ENCODE assay signal across 15 cellular contexts in the genomic region with DNA sequence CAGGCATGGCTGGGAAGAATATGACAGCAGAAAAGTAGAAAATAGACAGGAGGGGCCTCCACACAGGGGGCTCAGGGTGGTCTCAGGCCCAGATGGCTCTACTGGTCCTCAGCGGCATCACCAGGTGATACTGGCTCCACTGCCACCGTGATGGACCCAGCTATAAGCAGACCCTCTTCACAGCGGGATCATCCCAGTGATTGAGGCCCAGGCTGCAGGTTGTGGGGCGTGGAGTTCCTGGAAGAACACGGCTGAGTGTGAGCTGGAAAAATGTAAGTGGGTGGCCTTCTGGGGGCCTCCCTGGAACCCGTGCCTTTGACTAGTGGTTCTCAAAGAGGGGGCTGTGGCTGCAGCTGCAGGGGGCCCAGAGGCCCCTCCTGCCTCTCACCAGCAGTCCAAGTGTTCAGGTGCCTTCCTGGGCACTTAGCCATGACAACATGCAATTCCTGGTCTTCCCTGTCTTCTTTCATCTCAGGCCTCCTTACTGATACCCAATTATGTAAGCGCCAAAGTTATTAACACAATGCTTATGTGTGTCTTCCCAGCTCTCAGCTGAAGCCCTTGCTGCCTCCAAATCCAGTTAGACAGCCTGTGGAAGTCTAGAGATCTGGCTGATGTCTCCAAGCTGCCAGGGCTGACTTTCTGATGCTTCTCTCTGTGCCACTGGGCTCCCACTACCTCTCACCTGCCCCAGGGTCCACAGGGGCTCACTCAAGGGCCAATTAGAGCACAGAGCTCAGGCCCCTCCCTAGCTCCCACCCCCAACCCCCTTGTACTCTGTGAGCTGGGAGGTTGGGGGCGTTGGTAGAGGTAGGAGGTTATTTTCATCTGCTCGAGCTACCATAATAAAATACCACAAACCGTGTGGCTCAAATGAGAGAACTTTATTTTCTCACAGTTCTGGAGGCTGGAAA.
DNase-seq lines count a peak whose midpoint lies in the region; ATAC-seq, FAIRE-seq and TF ChIP-seq lines count a peak whose summit lies in the region.
"Had no signal": no experiment of that assay in that cellular context is flagged by ENCODE, and none has a peak within 500 bp of the region (broad histone marks: within the 10 kb centered on the region; RNA-seq: fewer than 3 reads in every experiment).

No MANE protein-coding gene starts in this region.

- H3K27me3 Mint-ChIP-seq in GM23338 (ENCODE audit: insufficient read depth, low read depth, poor library complexity), result no peaks in the 10 kb centered on the region
- peaks cover 12% of the 10 kb centered on the region for H3K27me3 Mint-ChIP-seq in nephron progenitor cell (ENCODE audit: low read depth, poor library complexity)
- peaks cover 2% of the 10 kb centered on the region for H3K27me3 Mint-ChIP-seq in endothelial cell (ENCODE audit: unreplicated experiment)

- H3K4me1 Mint-ChIP-seq in GM23338 (peaks cover 14% of the 10 kb centered on the region), nephron progenitor cell (peaks cover 11% of the 10 kb centered on the region), endothelial cell (ENCODE audit: unreplicated experiment) (peaks cover 4% of the 10 kb centered on the region)
- H3K4me1 Mint-ChIP-seq: CD4-positive, CD25-positive, alpha-beta regulatory T cell had no signal

- H3K4me3 Mint-ChIP-seq in GM23338, result no peak overlapping the region
- no peak overlapping the region for H3K4me3 Mint-ChIP-seq in nephron progenitor cell
- H3K4me3 Mint-ChIP-seq in endothelial cell (ENCODE audit: unreplicated experiment), result no peak overlapping the region
- H3K4me3 Mint-ChIP-seq: CD4-positive, CD25-positive, alpha-beta regulatory T cell had no signal

- no peaks in the 10 kb centered on the region for H3K36me3 ChIP-seq in GM23338 (ENCODE audit: insufficient read depth)
- no peaks in the 10 kb centered on the region for H3K36me3 ChIP-seq in spleen
- H3K36me3 ChIP-seq: BLaER1 treated with 17β-estradiol and CSF1 and Interleukin-3, amounts not matched to agents 10 nM and 100 nM had no signal

- intact Hi-C loops in spleen (cut with DNase I; ENCODE audit: low total_unique reads), result no loop called here

- no peak for TF ChIP-seq POLR2A in spleen (IDR thresholded peaks at IDR 0.05)

- H3K27ac Mint-ChIP-seq in GM23338 (0 out of 2 replicates have a peak overlapping the region, but pooled peaks have one; percentile 63), nephron progenitor cell (peak overlapping the region; percentile 88), endothelial cell (ENCODE audit: unreplicated experiment) (no peak overlapping the region)
- H3K27ac Mint-ChIP-seq: CD4-positive, CD25-positive, alpha-beta regulatory T cell had no signal

- no peaks in the 10 kb centered on the region for H3K27me3 ChIP-seq in GM23338 (ENCODE audit: insufficient read depth)
- no peaks in the 10 kb centered on the region for H3K27me3 ChIP-seq in spleen (replicated peaks in 1 of 7)
- H3K27me3 ChIP-seq: BLaER1 treated with 17β-estradiol and CSF1 and Interleukin-3, amounts not matched to agents 10 nM and 100 nM had no signal

- ATAC-seq in GM23338 (peak; percentile 72), GM21786 (IDR thresholded peaks at IDR 0.05; ENCODE audit: unreplicated experiment) (no peak)
- ATAC-seq: HepG2 had no signal

- H3K27ac ChIP-seq in GM23338 (ENCODE audit: low read depth) (no peak overlapping the region), coronary artery (no peak overlapping the region), spleen (no peak overlapping the region)
- H3K27ac ChIP-seq: BLaER1 treated with 17β-estradiol and CSF1 and Interleukin-3, amounts not matched to agents 10 nM and 100 nM; GM23248 had no signal

- no peaks in the 10 kb centered on the region for H3F3A ChIP-seq in GM23338 (replicated peaks; ENCODE audit: low read depth)

- no peaks in the 10 kb centered on the region; the same call in 2 of the 3 replicates for H3K9me3 Mint-ChIP-seq in GM23338
- peaks cover 12% of the 10 kb centered on the region for H3K9me3 Mint-ChIP-seq in nephron progenitor cell
- H3K9me3 Mint-ChIP-seq in endothelial cell (ENCODE audit: unreplicated experiment), result no peaks in the 10 kb centered on the region
- H3K9me3 Mint-ChIP-seq: CD4-positive, CD25-positive, alpha-beta regulatory T cell had no signal

- no peak overlapping the region for H3K4me2 ChIP-seq in GM23338
- H3K4me2 ChIP-seq: BLaER1 treated with 17β-estradiol and CSF1 and Interleukin-3, amounts not matched to agents 10 nM and 100 nM had no signal

- H3K79me2 ChIP-seq in GM23338 (replicated peaks; ENCODE audit: insufficient read depth), result no peaks in the 10 kb centered on the region

- H3K4me3 ChIP-seq in GM23338, result no peak overlapping the region
- H3K4me3 ChIP-seq in coronary artery, result no peak overlapping the region
- no peak overlapping the region for H3K4me3 ChIP-seq in spleen
- H3K4me3 ChIP-seq: BLaER1 treated with 17β-estradiol and CSF1 and Interleukin-3, amounts not matched to agents 10 nM and 100 nM; GM23248 had no signal

- H2AFZ ChIP-seq in GM23338, result no peak overlapping the region
- H2AFZ ChIP-seq: GM23248 had no signal

- DNase-seq in GM23338 (ENCODE audit: low spot score), result no peak
- DNase-seq in coronary artery (ENCODE audit: low spot score), result peak; percentile 54
- DNase-seq in nephron progenitor cell, result no peak
- peak; percentile 47 for DNase-seq in spleen
- DNase-seq in HTR-8/SVneo (ENCODE audit: insufficient read length, low spot score), result no peak
- no peak for DNase-seq in endothelial cell (ENCODE audit: low spot score)
- DNase-seq in HT-29 (ENCODE audit: low spot score), result no peak
- DNase-seq: ACHN; CD4-positive, CD25-positive, alpha-beta regulatory T cell; DMS 273 treated with DMSO at 0.1 percent for 48 hours; GM23248; H7 had no signal

- H4K20me1 ChIP-seq in GM23338 (replicated peaks; ENCODE audit: insufficient read depth), result no peaks in the 10 kb centered on the region
- H4K20me1 ChIP-seq: BLaER1 treated with 17β-estradiol and CSF1 and Interleukin-3, amounts not matched to agents 10 nM and 100 nM had no signal

- TF ChIP-seq CTCF in GM23338 (conservative IDR thresholded peaks at IDR 0.05; ENCODE audit: low read depth in 2 of 2), result no peak
- TF ChIP-seq CTCF in coronary artery (IDR thresholded peaks at IDR 0.05), result no peak
- TF ChIP-seq CTCF in nephron progenitor cell (IDR thresholded peaks at IDR 0.05), result no peak
- no peak for TF ChIP-seq CTCF in spleen (IDR thresholded peaks at IDR 0.05 in 8 of 11, conservative IDR thresholded peaks at IDR 0.05 in 3 of 11)
- TF ChIP-seq CTCF in endothelial cell (IDR thresholded peaks at IDR 0.05; ENCODE audit: unreplicated experiment), result no peak

- no peaks in the 10 kb centered on the region for H3K9me2 ChIP-seq in GM23338 (ENCODE audit: insufficient read depth)

- FAIRE-seq in HTR-8/SVneo (lab: Jason Lieb, UNC), result no peak
- FAIRE-seq: HepG2 had no signal

- H3K9me3 ChIP-seq in spleen, result no peaks in the 10 kb centered on the region
- H3K9me3 ChIP-seq: BLaER1 treated with 17β-estradiol and CSF1 and Interleukin-3, amounts not matched to agents 10 nM and 100 nM had no signal

- H3K4me1 ChIP-seq in GM23338 (ENCODE audit: insufficient read depth) (no peaks in the 10 kb centered on the region), spleen (no peaks in the 10 kb centered on the region)

- no peaks in the 10 kb centered on the region; the same call in 2 of the 3 replicates for H3K36me3 Mint-ChIP-seq in GM23338 (ENCODE audit: low read depth)
- H3K36me3 Mint-ChIP-seq in nephron progenitor cell (ENCODE audit: low read depth), result peaks cover 21% of the 10 kb centered on the region
- H3K36me3 Mint-ChIP-seq in endothelial cell (ENCODE audit: low read depth, unreplicated experiment), result no peaks in the 10 kb centered on the region
- H3K36me3 Mint-ChIP-seq: CD4-positive, CD25-positive, alpha-beta regulatory T cell had no signal

- 73 to 88% (median 84%) methylated on average over 10 of the region's 10 CpGs for WGBS in spleen, 5 donors

Comparison
In these comparisons a context has a peak if more than half of its experiments do, and no peak if none do; other contexts are left out.
1. DNase-seq: peak in coronary artery (single experiment) and spleen (single experiment); none in GM23338 (single experiment), nephron progenitor cell (single experiment), HTR-8/SVneo (single experiment), endothelial cell (single experiment) and HT-29 (single experiment).